In genomic region chr5:80255425-80255751, GRCh38 we compare ENCODE assay signal across 8 cellular contexts. TPM values are rescaled to one million over a fixed set of nuclear protein-coding genes. Genes with fewer than 3 reads are reported as not detected.
A peak's percentile ranks its signal among the peaks of the same experiment; 100 is the strongest.
DNase-seq lines count a peak whose midpoint lies in the region; ATAC-seq, FAIRE-seq and TF ChIP-seq lines count a peak whose summit lies in the region.

No MANE protein-coding gene starts in this region.

- POLR2A ChIA-PET in HepG2 (lab: Yijun Ruan, JAX) = interaction anchor here (0.6 to 5.1 kb wide), 24 partner anchors 10 to 165 kb away, joined by 3 to 52 read pairs (median 6); partner anchors contain the start of gene ZFYVE16

- H3K27ac ChIP-seq in HepG2 (ENCODE audit: extremely low read length, insufficient read depth, low read length) = peak overlapping the region; percentile 77

- H2AFZ ChIP-seq in HepG2 (ENCODE audit: low read length) = no peak overlapping the region

- peak overlapping the region; percentile 81 for H3K9ac ChIP-seq in HepG2 (ENCODE audit: insufficient read depth, low read depth, low read length)

- FAIRE-seq in HepG2 (lab: Jason Lieb, UNC) = no peak

- no CpG with 5 or more reads among the region's 28 CpGs for WGBS in HepG2 (ENCODE audit: low lambda C conversion rate)

- H3K9me3 ChIP-seq in HepG2 (ENCODE audit: low read length) = no peaks in the 10 kb centered on the region

- H3K79me2 ChIP-seq in HepG2 (ENCODE audit: insufficient read depth, low read length) = peaks cover 54% of the 10 kb centered on the region

- in situ Hi-C loops in Caki2 (cut with HindIII; ENCODE audit: low pct_unique_long_range_greater_than_20kb, low sequenced_read_pairs) = no loop called here
- in situ Hi-C loops in HepG2 (cut with HindIII; ENCODE audit: extremely low pct_ligation_motif_present, low pct_unique_long_range_greater_than_20kb) = loop anchor here (5.0 kb wide), 1 partner anchor 163 kb away; no protein-coding TSS in a partner anchor

- peak overlapping the region; percentile 82 for H3K4me2 ChIP-seq in HepG2 (ENCODE audit: low read depth, low read length)

- TF ChIP-seq EP300 in HepG2 (IDR thresholded peaks at IDR 0.05; ENCODE audit: low read depth in 2 of 2, low read length in 2 of 2) = no peak
- no peak for TF ChIP-seq EP300 in HepG2 (CRISPR knock-in tag; IDR thresholded peaks at IDR 0.05; ENCODE audit: borderline replicate concordance)

- H3K4me3 ChIP-seq in HepG2 (replicated peaks in 1 of 3; ENCODE audit: insufficient read depth in 1 of 3, low read depth in 2 of 3, low read length in 3 of 3) = peak overlapping the region; percentile 80 to 90 (median 82)

- BruUV-seq in HepG2 (replicated peaks; lab: Mats Ljungman, UMichigan) = no TSS peak

- no peaks in the 10 kb centered on the region for H3K36me3 ChIP-seq in HepG2 (replicated peaks in 1 of 2; ENCODE audit: control insufficient read depth in 1 of 2, insufficient read depth in 2 of 2, low read length in 2 of 2)

- no peaks in the 10 kb centered on the region; the same call in 1 of the 2 replicates for H4K20me1 ChIP-seq in HepG2 (ENCODE audit: insufficient read depth, low read length)

- TF ChIP-seq POLR2A in HepG2 (IDR thresholded peaks at IDR 0.05; ENCODE audit: insufficient read depth in 1 of 2, low read depth in 2 of 2, low read length in 2 of 2) = no peak

- CTCF ChIA-PET in HepG2 (lab: Yijun Ruan, JAX; ENCODE audit: low intra/inter-chr PET ratio, low total read pairs) = no interaction called here

- ATAC-seq in GM19468 (IDR thresholded peaks at IDR 0.05; ENCODE audit: extremely low read depth, unreplicated experiment) = peak; percentile 1
- peak; percentile 5 for ATAC-seq in HG03575 (IDR thresholded peaks at IDR 0.05; ENCODE audit: extremely low read depth, insufficient number of reproducible peaks, low FRiP score, unreplicated experiment)
- ATAC-seq in HepG2 = peak; percentile 77

- H3K27me3 ChIP-seq in HepG2 (ENCODE audit: control insufficient read depth in 1 of 2, insufficient read depth in 2 of 2, low read length in 2 of 2) = no peaks in the 10 kb centered on the region; a peak in 1 of 5 replicates

- no peak for TF ChIP-seq RAD21 in HepG2 (CRISPR knock-in tag; IDR thresholded peaks at IDR 0.05)

- DNase-seq in Caki2 (ENCODE audit: low read depth) = peak; percentile 59
- DNase-seq in T-helper 2 cell = peak in 4 of 5 experiments; percentile 24 to 52 (median 30)
- DNase-seq in dedifferentiated amniotic fluid mesenchymal stem cell (ENCODE audit: extremely low spot score) = peak; percentile 43
- no peak for DNase-seq in HepG2 (ENCODE audit: low spot score)
- DNase-seq in stimulated activated CD4-positive, alpha-beta T cell treated with anti-CD3 and anti-CD28 coated beads, Interleukin-4, amount 100 ng/mL, for 48 hours (ENCODE audit: low read depth in 2 of 2) = peak; percentile 40 to 60
- DNase-seq in cortex of kidney (lab: John Stamatoyannopoulos, UW) = no peak

- 0 out of 2 replicates have a peak, but pooled peaks have one; percentile 1 for TF ChIP-seq CTCF in HepG2 (CRISPR knock-in tag; IDR thresholded peaks at IDR 0.05)

- peaks cover 62% of the 10 kb centered on the region for H3K4me1 ChIP-seq in HepG2 (ENCODE audit: insufficient read depth, low read length)

- intact Hi-C loops in HepG2 (cut with micrococcal nuclease; ENCODE audit: unreplicated experiment) = loop anchor here (5.0 kb wide), 1 partner anchor 163 kb away; no protein-coding TSS in a partner anchor

TF ChIP-seq in HepG2, 621 proteins besides CTCF, POLR2A, EP300 and RAD21 (continues in another document):
- TF ChIP-seq ZC3H13 (CRISPR knock-in tag; IDR thresholded peaks at IDR 0.05) (no peak), SP2 (CRISPR knock-in tag; IDR thresholded peaks at IDR 0.05) (no peak), ZNF878 (CRISPR knock-in tag; IDR thresholded peaks at IDR 0.05) (0 out of 2 replicates have a peak, but pooled peaks have one; percentile 11), ELF3 (CRISPR knock-in tag; IDR thresholded peaks at IDR 0.05) (no peak), KMT2A (CRISPR knock-in tag; IDR thresholded peaks at IDR 0.05) (0 out of 2 replicates have a peak, but pooled peaks have one; percentile 8), ZNF432 (CRISPR knock-in tag; IDR thresholded peaks at IDR 0.05; ENCODE audit: borderline replicate concordance) (no peak), JUN (CRISPR knock-in tag; IDR thresholded peaks at IDR 0.05) (no peak), ARID5B (CRISPR knock-in tag; IDR thresholded peaks at IDR 0.05) (peak; percentile 8; the same call in 1 of the 2 replicates), ZNF441 (CRISPR knock-in tag; IDR thresholded peaks at IDR 0.05; ENCODE audit: borderline replicate concordance) (no peak), TFE3 (CRISPR knock-in tag; IDR thresholded peaks at IDR 0.05) (no peak), ZNF790 (CRISPR knock-in tag; IDR thresholded peaks at IDR 0.05; ENCODE audit: borderline replicate concordance) (0 out of 2 replicates have a peak, but pooled peaks have one; percentile 16), ZNF235 (CRISPR knock-in tag; IDR thresholded peaks at IDR 0.05; ENCODE audit: borderline replicate concordance) (0 out of 2 replicates have a peak, but pooled peaks have one; percentile 7), PHF21A (CRISPR knock-in tag; IDR thresholded peaks at IDR 0.05) (no peak; the same call in 1 of the 2 replicates)

RNA-seq across cellular contexts. Expression of gene SERINC5, which starts 0.5 kb away (rescaled TPM):
- 19.4 and 19.9 TPM in 2 replicates for total RNA-seq in Caki2 (2014; rRNA removed; shearing (Covaris generic); ENCODE audit: low replicate concordance)
- 22.8 and 23.1 TPM in 2 replicates for total RNA-seq in HepG2 (2016; rRNA removed; fragmentation: Illumina TruSeq; extraction: Trizol)
- 5.4 and 6.5 TPM in 2 replicates for total RNA-seq in HepG2 (2016; cell fraction: cytosol; rRNA removed; fragmentation: Illumina TruSeq; extraction: Trizol; ENCODE audit: low read depth)
- total RNA-seq in HepG2 (2016; cell fraction: insoluble cytoplasmic fraction; rRNA removed; fragmentation: Illumina TruSeq; extraction: Trizol) = 21.5 and 23.8 TPM in 2 replicates
- 9.0 and 9.4 TPM in 2 replicates for total RNA-seq in HepG2 (2016; cell fraction: membrane; rRNA removed; fragmentation: Illumina TruSeq; extraction: Trizol)
- 33.8 and 36.7 TPM in 2 replicates for total RNA-seq in HepG2 (2016; cell fraction: nucleus; rRNA removed; fragmentation: Illumina TruSeq; extraction: Trizol)
- polyA plus RNA-seq in HepG2 (2011; rRNA removed) = 17.3 TPM in 2 replicates
- 12.6 and 17.2 TPM in 2 replicates for polyA plus RNA-seq in HepG2 (2011; cell fraction: cytosol; rRNA removed)
- 7.1 and 8.9 TPM in 2 replicates for polyA plus RNA-seq in HepG2 (2011; cell fraction: nucleus; rRNA removed)
- polyA plus RNA-seq in HepG2 (2012) = 19.5 and 21.6 TPM in 2 replicates
- polyA plus RNA-seq in HepG2 (2016; cell fraction: cytosol; fragmentation: Illumina TruSeq; extraction: Trizol; ENCODE audit: low read depth) = 0.84 and 0.86 TPM in 2 replicates
- polyA plus RNA-seq in HepG2 (2016; cell fraction: insoluble cytoplasmic fraction; fragmentation: Illumina TruSeq; extraction: Trizol; ENCODE audit: low read depth) = 9.7 and 9.9 TPM in 2 replicates
- 2.2 and 3.1 TPM in 2 replicates for polyA plus RNA-seq in HepG2 (2016; cell fraction: membrane; fragmentation: Illumina TruSeq; extraction: Trizol; ENCODE audit: low read depth)
- 20.5 and 22.1 TPM in 2 replicates for polyA plus RNA-seq in HepG2 (2016; cell fraction: nucleus; fragmentation: Illumina TruSeq; extraction: Trizol; ENCODE audit: insufficient read depth, low read depth)
- 6.4 and 56.6 TPM in 2 replicates for polyA minus RNA-seq in HepG2 (2011; rRNA and poly(A)+ RNA removed; ENCODE audit: low replicate concordance)
- 25.1 and 29.5 TPM in 2 replicates for polyA minus RNA-seq in HepG2 (2011; cell fraction: cytosol; rRNA and poly(A)+ RNA removed)
- polyA minus RNA-seq in HepG2 (2011; cell fraction: nucleus; rRNA and poly(A)+ RNA removed) = 22.3 and 25.4 TPM in 2 replicates

Comparison
In these comparisons a context has a peak if more than half of its experiments do, and no peak if none do; other contexts are left out.
1. DNase-seq: peak in Caki2 (single experiment), T-helper 2 cell (4 of 5), dedifferentiated amniotic fluid mesenchymal stem cell (single experiment) and stimulated activated CD4-positive, alpha-beta T cell treated with anti-CD3 and anti-CD28 coated beads, Interleukin-4, amount 100 ng/mL, for 48 hours (2 of 2); none in HepG2 (single experiment) and cortex of kidney (single experiment).
2. ATAC-seq: peak in every context shown above with its lines; median percentile 77 in HepG2; 5 in HG03575; 1 in GM19468.